Comparison of ENCODE assay signal across 21 cellular contexts in the genomic region with DNA sequence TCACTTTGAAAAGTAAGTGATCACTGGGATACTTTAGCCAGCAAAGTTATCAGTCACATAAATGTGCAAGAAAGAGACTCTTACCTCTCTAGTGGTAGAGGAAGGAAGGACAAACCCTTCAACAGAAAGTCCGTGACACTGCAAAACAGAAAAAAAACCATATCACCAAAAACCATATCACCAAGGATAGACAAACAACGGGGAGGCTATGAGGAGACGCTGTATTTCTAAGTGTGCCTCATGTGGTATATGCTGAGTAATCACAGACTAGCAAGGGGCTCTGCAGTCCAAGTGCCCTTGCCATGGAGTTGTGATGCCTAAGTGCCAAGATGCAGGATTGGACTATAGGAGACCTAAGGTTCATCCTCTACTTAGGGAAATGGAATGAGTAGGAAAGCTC.
"Had no signal": no experiment of that assay in that cellular context is flagged by ENCODE, and none has a peak within 500 bp of the region (broad histone marks: within the 10 kb centered on the region; RNA-seq: fewer than 3 reads in every experiment).

No MANE protein-coding gene starts in this region.

- H3K36me3 ChIP-seq: MG63, Peyer's patch, SJCRH30 had no signal

- H3K27ac ChIP-seq: HL-60, Peyer's patch, SJCRH30 had no signal

- DNase-seq: Karpas-422, KG1, MG63, NCI-H1092, NCI-H1105 treated with DMSO at 0.1 percent for 48 hours, NCI-H1417 treated with DMSO at 0.1 percent for 48 hours, NCI-H187, NCI-H2029, NCI-H2081 treated with DMSO at 0.1 percent for 48 hours, NCI-H2171, NCI-H226, NCI-H446, NCI-H510A, NCI-H524 treated with DMSO at 0.1 percent for 48 hours, NCI-H69, NCI-H774, PC-3, Peyer's patch, SHP77 treated with DMSO at 0.1 percent for 48 hours, SJCRH30 had no signal

- H3K4me3 ChIP-seq: MG63, Peyer's patch, SJCRH30 had no signal

- H3K4me1 ChIP-seq: Peyer's patch, SJCRH30 had no signal

- H3K9me3 ChIP-seq: MG63, Peyer's patch, SJCRH30 had no signal

- H3K27me3 ChIP-seq: MG63, Peyer's patch, SJCRH30 had no signal
